In genomic region chr1:85440584-85440983, GRCh38 we compare ENCODE assay signal across 17 cellular contexts. TPM values are rescaled to one million over a fixed set of nuclear protein-coding genes. Genes with fewer than 3 reads are reported as not detected.
DNase-seq lines count a peak whose midpoint lies in the region; ATAC-seq and TF ChIP-seq lines count a peak whose summit lies in the region.
"Had no signal": no experiment of that assay in that cellular context is flagged by ENCODE, and none has a peak within 500 bp of the region (broad histone marks: within the 10 kb centered on the region; RNA-seq: fewer than 3 reads in every experiment).

No MANE protein-coding gene starts in this region.

- H3K36me3 ChIP-seq in ascending aorta = no peaks in the 10 kb centered on the region
- no peaks in the 10 kb centered on the region for H3K36me3 ChIP-seq in subcutaneous abdominal adipose tissue (ENCODE audit: control insufficient read depth in 5 of 5, insufficient read depth in 5 of 5, low read length in 5 of 5)

- H3K4me1 Mint-ChIP-seq in activated CD4-positive, alpha-beta T cell treated with anti-CD3 and anti-CD28 coated beads, Interleukin-2, amount 10 ng/mL, durations not matched to agents 7 days and 5 days = no peaks in the 10 kb centered on the region

- no peak overlapping the region for H3K9ac ChIP-seq in subcutaneous abdominal adipose tissue (ENCODE audit: low read length in 5 of 5)

- POLR2A ChIA-PET in activated CD4-positive, alpha-beta T cell treated with anti-CD3 and anti-CD28 coated beads, Interleukin-2, amount 10 ng/mL, durations not matched to agents 7 days and 5 days (lab: Charles Lee) = no interaction called here

- intact Hi-C loops in ascending aorta (cut with DNase I) = no loop called here

- peak overlapping the region; percentile 9 for H3K27ac Mint-ChIP-seq in activated CD4-positive, alpha-beta T cell treated with anti-CD3 and anti-CD28 coated beads, Interleukin-2, amount 10 ng/mL, durations not matched to agents 7 days and 5 days

- H3K4me3 Mint-ChIP-seq in activated CD4-positive, alpha-beta T cell treated with anti-CD3 and anti-CD28 coated beads, Interleukin-2, amount 10 ng/mL, durations not matched to agents 7 days and 5 days = no peak overlapping the region
- H3K4me3 Mint-ChIP-seq: H9 had no signal

- no peaks in the 10 kb centered on the region for H3K9me3 Mint-ChIP-seq in activated CD4-positive, alpha-beta T cell treated with anti-CD3 and anti-CD28 coated beads, Interleukin-2, amount 10 ng/mL, durations not matched to agents 7 days and 5 days

- no peaks in the 10 kb centered on the region for H3K36me3 Mint-ChIP-seq in activated CD4-positive, alpha-beta T cell treated with anti-CD3 and anti-CD28 coated beads, Interleukin-2, amount 10 ng/mL, durations not matched to agents 7 days and 5 days (ENCODE audit: low read depth)

- no peaks in the 10 kb centered on the region for H3K9me3 ChIP-seq in ascending aorta
- H3K9me3 ChIP-seq in subcutaneous abdominal adipose tissue (ENCODE audit: control insufficient read depth in 5 of 5, low read length in 5 of 5) = no peaks in the 10 kb centered on the region

- peaks cover 6% of the 10 kb centered on the region for H3K27me3 Mint-ChIP-seq in activated CD4-positive, alpha-beta T cell treated with anti-CD3 and anti-CD28 coated beads, Interleukin-2, amount 10 ng/mL, durations not matched to agents 7 days and 5 days

- TF ChIP-seq CTCF in ascending aorta (IDR thresholded peaks at IDR 0.05) = no peak
- TF ChIP-seq CTCF in fibroblast of the aortic adventitia (IDR thresholded peaks at IDR 0.05; ENCODE audit: insufficient read depth, low read length) = no peak

- H3K27ac ChIP-seq in ascending aorta = peak overlapping the region; percentile 64 to 66
- H3K27ac ChIP-seq in subcutaneous abdominal adipose tissue (ENCODE audit: low read depth, low read length) = peak overlapping the region; percentile 78
- H3K27ac ChIP-seq: PC-9 had no signal

- H3K27me3 ChIP-seq in ascending aorta = no peaks in the 10 kb centered on the region
- no peaks in the 10 kb centered on the region for H3K27me3 ChIP-seq in subcutaneous abdominal adipose tissue (ENCODE audit: control insufficient read depth in 5 of 5, insufficient read depth in 4 of 5, low read length in 5 of 5)

- CTCF ChIA-PET in activated CD4-positive, alpha-beta T cell treated with anti-CD3 and anti-CD28 coated beads, Interleukin-2, amount 10 ng/mL, durations not matched to agents 7 days and 5 days (lab: Charles Lee) = no interaction called here

- H3K4me3 ChIP-seq in ascending aorta = no peak overlapping the region
- no peak overlapping the region for H3K4me3 ChIP-seq in fibroblast of the aortic adventitia (ENCODE audit: low read depth, low read length)
- H3K4me3 ChIP-seq in subcutaneous abdominal adipose tissue (ENCODE audit: low read depth in 1 of 5, low read length in 5 of 5) = no peak overlapping the region
- H3K4me3 ChIP-seq: PC-9 had no signal

- ATAC-seq in GM19455 (IDR thresholded peaks at IDR 0.05; ENCODE audit: unreplicated experiment) = no peak

- no peak for DNase-seq in activated CD4-positive, alpha-beta T cell treated with anti-CD3 and anti-CD28 coated beads, Interleukin-2, amount 10 ng/mL, durations not matched to agents 7 days and 5 days
- no peak for DNase-seq in activated CD4-positive, alpha-beta T cell treated with anti-CD3 and anti-CD28 coated beads for 1 hour
- DNase-seq in ascending aorta (ENCODE audit: low spot score in 2 of 2) (no peak), fibroblast of the aortic adventitia (ENCODE audit: low read depth) (peak; percentile 43), RKO (ENCODE audit: low spot score) (no peak), dedifferentiated amniotic fluid mesenchymal stem cell (ENCODE audit: extremely low spot score) (no peak)
- DNase-seq: 8988T, C1 segment of cervical spinal cord, DMS 273 treated with DMSO at 0.1 percent for 48 hours, H9, Kasumi-1, NCI-H187 treated with DMSO at 0.1 percent for 48 hours, NCI-H2171, NCI-H774, PC-9 had no signal

- H3K4me1 ChIP-seq in ascending aorta (peaks cover 4 to 15% of the 10 kb centered on the region in 2 donors), subcutaneous abdominal adipose tissue (ENCODE audit: control insufficient read depth in 5 of 5, insufficient read depth in 5 of 5, low read length in 5 of 5) (peaks cover 0 to 29% (median 7%) of the 10 kb centered on the region in 5 donors)

RNA-seq across cellular contexts. Expression of gene DDAH1, which starts 24.4 kb away (rescaled TPM):
- total RNA-seq in activated CD4-positive, alpha-beta T cell treated with anti-CD3 and anti-CD28 coated beads, Interleukin-2, amount 10 ng/mL, durations not matched to agents 7 days and 5 days = not detected
- total RNA-seq in ascending aorta (8.5 TPM), fibroblast of the aortic adventitia (ENCODE audit: low replicate concordance) (57.8 and 88.9 TPM in 2 replicates)
